ENCODE assay signal across 13 cellular contexts in the genomic region with DNA sequence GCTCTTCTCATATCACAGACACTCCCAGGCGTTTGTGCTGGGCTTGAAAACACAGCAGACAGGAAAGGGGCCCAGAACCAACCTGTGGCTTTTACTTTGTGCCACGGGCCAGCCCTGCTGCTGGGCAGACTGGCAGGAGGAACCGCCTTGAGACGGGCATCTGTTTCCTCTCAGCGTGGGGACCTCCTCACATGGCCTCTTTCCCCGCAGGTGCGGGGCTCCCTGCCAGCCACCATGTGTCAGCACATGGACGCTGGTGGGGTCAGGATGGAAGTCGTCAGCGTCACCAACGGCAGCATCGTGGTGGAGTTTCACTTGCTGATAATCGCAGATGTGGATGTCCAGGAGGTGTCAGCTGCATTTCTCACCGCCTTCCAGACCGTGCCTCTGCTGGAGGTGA. TPM values are rescaled to one million over a fixed set of nuclear protein-coding genes. Genes with fewer than 3 reads are reported as not detected.
DNase-seq lines count a peak whose midpoint lies in the region; ATAC-seq, FAIRE-seq and TF ChIP-seq lines count a peak whose summit lies in the region.
"Had no signal": no experiment of that assay in that cellular context is flagged by ENCODE, and none has a peak within 500 bp of the region (broad histone marks: within the 10 kb centered on the region; RNA-seq: fewer than 3 reads in every experiment).

No MANE protein-coding gene starts in this region.

- TF ChIP-seq CTCF in HepG2 (CRISPR knock-in tag; IDR thresholded peaks at IDR 0.05) (no peak), right lobe of liver (IDR thresholded peaks at IDR 0.05) (no peak), omental fat pad (IDR thresholded peaks at IDR 0.05) (no peak)

- H3K27me3 ChIP-seq in HepG2 (ENCODE audit: control insufficient read depth in 1 of 2, insufficient read depth in 2 of 2, low read length in 2 of 2), result peaks cover 0 to 17% of the 10 kb centered on the region in 2 experiments; a peak in 4 of 5 replicates
- peaks cover 0 to 6% of the 10 kb centered on the region in 2 donors for H3K27me3 ChIP-seq in right lobe of liver
- no peaks in the 10 kb centered on the region for H3K27me3 ChIP-seq in aorta (ENCODE audit: control insufficient read depth in 1 of 2, insufficient read depth in 2 of 2, low read length in 1 of 2)

- FAIRE-seq in HepG2 (lab: Jason Lieb, UNC), result no peak

- no peaks in the 10 kb centered on the region for H4K20me1 ChIP-seq in HepG2 (ENCODE audit: insufficient read depth, low read length)

- TF ChIP-seq POLR2A in HepG2 (IDR thresholded peaks at IDR 0.05; ENCODE audit: insufficient read depth in 1 of 2, low read depth in 2 of 2, low read length in 2 of 2) (no peak), right lobe of liver (IDR thresholded peaks at IDR 0.05) (no peak)

- no peak overlapping the region for H2AFZ ChIP-seq in HepG2 (ENCODE audit: low read length)
- H2AFZ ChIP-seq: neural progenitor cell had no signal

- H3K4me3 Mint-ChIP-seq in activated naive CD8-positive, alpha-beta T cell treated with anti-CD3 and anti-CD28 coated beads, Interleukin-2, amount 10 ng/mL, durations not matched to agents 7 days and 5 days, result peak overlapping the region; percentile 23
- H3K4me3 Mint-ChIP-seq: neural progenitor cell had no signal

- H3K4me2 ChIP-seq in HepG2 (ENCODE audit: low read depth, low read length), result no peak overlapping the region
- H3K4me2 ChIP-seq: neural progenitor cell had no signal

- POLR2A ChIA-PET in HepG2 (lab: Yijun Ruan, JAX), result no interaction called here
- POLR2A ChIA-PET in activated naive CD8-positive, alpha-beta T cell treated with anti-CD3 and anti-CD28 coated beads, Interleukin-2, amount 10 ng/mL, durations not matched to agents 7 days and 5 days (lab: Charles Lee), result interaction anchor here (1.4 kb wide), 1 partner anchor 11 kb away, joined by 5 read pairs; no protein-coding TSS in a partner anchor

- no peaks in the 10 kb centered on the region for H3K79me2 ChIP-seq in HepG2 (ENCODE audit: insufficient read depth, low read length)

- no peaks in the 10 kb centered on the region for H3K36me3 Mint-ChIP-seq in activated naive CD8-positive, alpha-beta T cell treated with anti-CD3 and anti-CD28 coated beads, Interleukin-2, amount 10 ng/mL, durations not matched to agents 7 days and 5 days
- H3K36me3 Mint-ChIP-seq: neural progenitor cell had no signal

- peaks cover 41% of the 10 kb centered on the region for H3K4me1 Mint-ChIP-seq in activated naive CD8-positive, alpha-beta T cell treated with anti-CD3 and anti-CD28 coated beads, Interleukin-2, amount 10 ng/mL, durations not matched to agents 7 days and 5 days

- H3K36me3 ChIP-seq in HepG2 (replicated peaks in 1 of 2; ENCODE audit: control insufficient read depth in 1 of 2, insufficient read depth in 2 of 2, low read length in 2 of 2) (no peaks in the 10 kb centered on the region), right lobe of liver (no peaks in the 10 kb centered on the region), aorta (ENCODE audit: control insufficient read depth in 1 of 2, insufficient read depth in 2 of 2, low read length in 1 of 2) (no peaks in the 10 kb centered on the region)
- H3K36me3 ChIP-seq: neural progenitor cell had no signal

- TF ChIP-seq RAD21 in HepG2 (CRISPR knock-in tag; IDR thresholded peaks at IDR 0.05), result no peak

- intact Hi-C loops in HepG2 (cut with micrococcal nuclease; ENCODE audit: unreplicated experiment), result loop anchor here (10.0 kb wide), 1 partner anchor 504 kb away; no protein-coding TSS in a partner anchor
- intact Hi-C loops in right lobe of liver (cut with DNase I), result loop anchor here in 1 of 2 donors (5.0 to 10.0 kb wide), 3 partner anchors 54 to 302 kb away; partner anchors contain the start of gene ZBTB21
- intact Hi-C loops in aorta (cut with DNase I), result loop anchor here (5.0 to 10.0 kb wide), 3 partner anchors 244 to 507 kb away; partner anchors contain the start of gene PRDM15 (in 1 of the 2)

- no CpG with 5 or more reads among the region's 15 CpGs for WGBS in HepG2 (ENCODE audit: low lambda C conversion rate)
- WGBS in right lobe of liver (ENCODE audit: insufficient coverage, low coverage, low lambda C conversion rate, missing lambda C conversion rate), result 31% methylated on average over 4 of the region's 15 CpGs
- 49 to 59% methylated on average over 15 of the region's 15 CpGs for WGBS in aorta, 2 donors

- H3K9me3 ChIP-seq in HepG2 (ENCODE audit: low read length), result no peaks in the 10 kb centered on the region
- no peaks in the 10 kb centered on the region for H3K9me3 ChIP-seq in right lobe of liver
- no peaks in the 10 kb centered on the region for H3K9me3 ChIP-seq in aorta (ENCODE audit: control insufficient read depth, low read length)

- H3K27ac ChIP-seq in HepG2 (ENCODE audit: extremely low read length, insufficient read depth, low read length) (no peak overlapping the region), right lobe of liver (no peak overlapping the region), aorta (ENCODE audit: low read depth in 1 of 2, low read length in 2 of 2) (no peak overlapping the region)
- H3K27ac ChIP-seq: C4-2B, neural progenitor cell had no signal

- no peak overlapping the region for H3K9ac ChIP-seq in HepG2 (ENCODE audit: insufficient read depth, low read depth, low read length)
- H3K9ac ChIP-seq: neural progenitor cell had no signal

- no TSS peak for BruUV-seq in HepG2 (replicated peaks; lab: Mats Ljungman, UMichigan)

- TF ChIP-seq EP300 in HepG2 (IDR thresholded peaks at IDR 0.05; ENCODE audit: low read depth in 2 of 2, low read length in 2 of 2) (no peak), HepG2 (CRISPR knock-in tag; IDR thresholded peaks at IDR 0.05; ENCODE audit: borderline replicate concordance) (no peak)

- ATAC-seq in HepG2 (no peak), right lobe of liver (no peak), aorta (ENCODE audit: low FRiP score) (no peak), omental fat pad (ENCODE audit: low FRiP score) (no peak), GM19395 (IDR thresholded peaks at IDR 0.05; ENCODE audit: unreplicated experiment) (no peak)
- ATAC-seq in activated naive CD8-positive, alpha-beta T cell treated with anti-CD3 and anti-CD28 coated beads, Interleukin-2, amount 10 ng/mL, durations not matched to agents 7 days and 5 days (ENCODE audit: low read depth), result peak; percentile 34

- CTCF ChIA-PET in HepG2 (lab: Yijun Ruan, JAX; ENCODE audit: low intra/inter-chr PET ratio, low total read pairs), result no interaction called here

- H3K4me3 ChIP-seq in HepG2 (replicated peaks in 1 of 3; ENCODE audit: insufficient read depth in 1 of 3, low read depth in 2 of 3, low read length in 3 of 3) (no peak overlapping the region), right lobe of liver (no peak overlapping the region), aorta (ENCODE audit: low read length in 2 of 2) (no peak overlapping the region)
- H3K4me3 ChIP-seq: neural progenitor cell had no signal

- peaks cover 44% of the 10 kb centered on the region for H3K27me3 Mint-ChIP-seq in activated naive CD8-positive, alpha-beta T cell treated with anti-CD3 and anti-CD28 coated beads, Interleukin-2, amount 10 ng/mL, durations not matched to agents 7 days and 5 days

- in situ Hi-C loops in HepG2 (cut with HindIII; ENCODE audit: extremely low pct_ligation_motif_present, low pct_unique_long_range_greater_than_20kb), result loop anchor here (10.0 to 25.0 kb wide), 2 partner anchors 164 to 507 kb away; partner anchors contain the start of gene C2CD2

- DNase-seq in HepG2 (ENCODE audit: low spot score) (no peak), right lobe of liver (no peak), NCI-H345 (lab: John Stamatoyannopoulos, UW) (peak; percentile 54), aorta (peak; percentile 52 to 66), omental fat pad (ENCODE audit: low spot score) (no peak)
- peak; percentile 53 for DNase-seq in activated naive CD8-positive, alpha-beta T cell treated with anti-CD3 and anti-CD28 coated beads, Interleukin-2, amount 10 ng/mL, durations not matched to agents 7 days and 5 days
- no peak for DNase-seq in stimulated activated naive CD4-positive, alpha-beta T cell (lab: John Stamatoyannopoulos, UW)
- DNase-seq: NCI-H446 treated with DMSO at 0.1 percent for 48 hours, SW 1271 had no signal

- no peak overlapping the region for H3K27ac Mint-ChIP-seq in activated naive CD8-positive, alpha-beta T cell treated with anti-CD3 and anti-CD28 coated beads, Interleukin-2, amount 10 ng/mL, durations not matched to agents 7 days and 5 days
- H3K27ac Mint-ChIP-seq: neural progenitor cell had no signal

- no peaks in the 10 kb centered on the region for H3K9me3 Mint-ChIP-seq in activated naive CD8-positive, alpha-beta T cell treated with anti-CD3 and anti-CD28 coated beads, Interleukin-2, amount 10 ng/mL, durations not matched to agents 7 days and 5 days
- H3K9me3 Mint-ChIP-seq: neural progenitor cell had no signal

- H3K4me1 ChIP-seq in HepG2 (ENCODE audit: insufficient read depth, low read length) (peaks cover 64% of the 10 kb centered on the region), right lobe of liver (peaks cover 0 to 10% (median under 1%) of the 10 kb centered on the region in 4 donors), aorta (ENCODE audit: control insufficient read depth in 1 of 2, insufficient read depth in 2 of 2, low read length in 2 of 2) (no peaks in the 10 kb centered on the region)
- H3K4me1 ChIP-seq: neural progenitor cell had no signal

RNA-seq across cellular contexts. Expression of gene UMODL1, which starts 47.8 kb away (rescaled TPM):
- not detected in 2 replicates for total RNA-seq in HepG2 (2016; rRNA removed; fragmentation: Illumina TruSeq; extraction: Trizol)
- total RNA-seq in HepG2 (2016; cell fraction: cytosol; rRNA removed; fragmentation: Illumina TruSeq; extraction: Trizol; ENCODE audit: low read depth), result not detected in 2 replicates
- total RNA-seq in HepG2 (2016; cell fraction: insoluble cytoplasmic fraction; rRNA removed; fragmentation: Illumina TruSeq; extraction: Trizol), result not detected in 2 replicates
- total RNA-seq in HepG2 (2016; cell fraction: membrane; rRNA removed; fragmentation: Illumina TruSeq; extraction: Trizol), result not detected in 2 replicates
- total RNA-seq in HepG2 (2016; cell fraction: nucleus; rRNA removed; fragmentation: Illumina TruSeq; extraction: Trizol), result not detected in 2 replicates
- not detected in 2 replicates for polyA plus RNA-seq in HepG2 (2011; rRNA removed)
- polyA plus RNA-seq in HepG2 (2011; cell fraction: cytosol; rRNA removed), result not detected in 2 replicates
- polyA plus RNA-seq in HepG2 (2011; cell fraction: nucleus; rRNA removed), result not detected in 2 replicates
- not detected in 2 replicates for polyA plus RNA-seq in HepG2 (2012)
- not detected in 2 replicates for polyA plus RNA-seq in HepG2 (2016; cell fraction: cytosol; fragmentation: Illumina TruSeq; extraction: Trizol; ENCODE audit: low read depth)
- polyA plus RNA-seq in HepG2 (2016; cell fraction: insoluble cytoplasmic fraction; fragmentation: Illumina TruSeq; extraction: Trizol; ENCODE audit: low read depth), result not detected in 2 replicates
- polyA plus RNA-seq in HepG2 (2016; cell fraction: membrane; fragmentation: Illumina TruSeq; extraction: Trizol; ENCODE audit: low read depth), result not detected in 2 replicates
- not detected in 2 replicates for polyA plus RNA-seq in HepG2 (2016; cell fraction: nucleus; fragmentation: Illumina TruSeq; extraction: Trizol; ENCODE audit: insufficient read depth, low read depth)
- polyA minus RNA-seq in HepG2 (2011; rRNA and poly(A)+ RNA removed; ENCODE audit: low replicate concordance), result not detected in 2 replicates
- polyA minus RNA-seq in HepG2 (2011; cell fraction: cytosol; rRNA and poly(A)+ RNA removed), result not detected in 2 replicates
- not detected in 2 replicates for polyA minus RNA-seq in HepG2 (2011; cell fraction: nucleus; rRNA and poly(A)+ RNA removed)
- 1 to 10 TPM in 2 of 6 experiments, under 1 TPM in 2, not detected in 2; 0.06 to 1.2 (median 0.75) TPM for total RNA-seq in right lobe of liver
- under 1 TPM; 0.26 to 0.30 TPM for total RNA-seq in activated naive CD8-positive, alpha-beta T cell treated with anti-CD3 and anti-CD28 coated beads, Interleukin-2, amount 10 ng/mL, durations not matched to agents 7 days and 5 days
- total RNA-seq in aorta, result under 1 TPM in 1 of 2 donors, not detected in 1; 0.45 TPM
- not detected for polyA plus RNA-seq in aorta
- not detected for total RNA-seq in omental fat pad
- total RNA-seq: fibroblast of lung had no signal
- polyA plus RNA-seq: fibroblast of lung had no signal

Comparison
In these comparisons a context has a peak if more than half of its experiments do, and no peak if none do; other contexts are left out.
1. DNase-seq: peak in NCI-H345 (single experiment), activated naive CD8-positive, alpha-beta T cell treated with anti-CD3 and anti-CD28 coated beads, Interleukin-2, amount 10 ng/mL, durations not matched to agents 7 days and 5 days (single experiment) and aorta (2 of 2); none in HepG2 (single experiment), right lobe of liver (0 of 3), omental fat pad (single experiment) and stimulated activated naive CD4-positive, alpha-beta T cell (0 of 6).